13 cellular contexts compared by ENCODE assay signal in genomic region chr3:39766909-39767308, GRCh38. TPM values are rescaled to one million over a fixed set of nuclear protein-coding genes. Genes with fewer than 3 reads are reported as not detected.
"Had no signal": no experiment of that assay in that cellular context is flagged by ENCODE, and none has a peak within 500 bp of the region (broad histone marks: within the 10 kb centered on the region; RNA-seq: fewer than 3 reads in every experiment).

No MANE protein-coding gene starts in this region.

RNA-seq across cellular contexts. Expression of gene MYRIP, which starts 42.5 kb away (rescaled TPM):
- total RNA-seq: activated CD4-positive, alpha-beta memory T cell treated with anti-CD3 and anti-CD28 coated beads for 36 hours; activated CD4-positive, alpha-beta memory T cell treated with anti-CD3 and anti-CD28 coated beads, Interleukin-2, amount 10 ng/mL, durations not matched to agents 7 days and 5 days; activated CD4-positive, alpha-beta T cell treated with anti-CD3 and anti-CD28 coated beads for 36 hours; activated CD4-positive, alpha-beta T cell treated with anti-CD3 and anti-CD28 coated beads, Interleukin-2, amount 10 ng/mL, durations not matched to agents 24 days and 14 days; activated CD4-positive, alpha-beta T cell treated with anti-CD3 and anti-CD28 coated beads, Interleukin-2, amount 10 ng/mL, durations not matched to agents 7 days and 5 days; activated CD8-positive, alpha-beta memory T cell treated with anti-CD3 and anti-CD28 coated beads for 36 hours; activated CD8-positive, alpha-beta memory T cell treated with anti-CD3 and anti-CD28 coated beads, Interleukin-2, amount 10 ng/mL, durations not matched to agents 7 days and 5 days; activated CD8-positive, alpha-beta T cell treated with anti-CD3 and anti-CD28 coated beads for 36 hours; activated CD8-positive, alpha-beta T cell treated with anti-CD3 and anti-CD28 coated beads, Interleukin-2, amount 10 ng/mL, durations not matched to agents 7 days and 5 days; T-cell; T-helper 1 cell treated with Interleukin-12 subunit alpha and Interleukin-12 subunit beta and Interleukin-4 antibody, amounts not matched to agents 30 ng/mL and 1 ng/mL, for 36 hours; T-helper 17 cell; T-helper 2 cell treated with Interferon-gamma antibody and Interleukin-4, amounts not matched to agents 100 ng/mL and 5 ng/mL, for 36 hours had no signal
